In genomic region chr17:58507123-58507634, GRCh38 we compare ENCODE assay signal across 20 cellular contexts. TPM values are rescaled to one million over a fixed set of nuclear protein-coding genes. Genes with fewer than 3 reads are reported as not detected.
DNase-seq lines count a peak whose midpoint lies in the region; ATAC-seq, FAIRE-seq and TF ChIP-seq lines count a peak whose summit lies in the region.
"Had no signal": no experiment of that assay in that cellular context is flagged by ENCODE, and none has a peak within 500 bp of the region (broad histone marks: within the 10 kb centered on the region; RNA-seq: fewer than 3 reads in every experiment).

No MANE protein-coding gene starts in this region.

- intact Hi-C loops in testis (cut with DNase I; ENCODE audit: low total_unique reads): no loop called here

- H3K27ac Mint-ChIP-seq in astrocyte (ENCODE audit: unreplicated experiment): no peak overlapping the region
- H3K27ac Mint-ChIP-seq: type B pancreatic cell had no signal

- H3K36me3 ChIP-seq in cardiac muscle cell (peaks cover 40% of the 10 kb centered on the region), right atrium auricular region (peaks cover 86% of the 10 kb centered on the region), astrocyte (ENCODE audit: insufficient read depth, low read length) (peaks cover 38% of the 10 kb centered on the region), testis (ENCODE audit: low read depth, missing control alignments) (no peaks in the 10 kb centered on the region)

- no peaks in the 10 kb centered on the region for H3K79me2 ChIP-seq in astrocyte (ENCODE audit: insufficient read depth, low read length)

- TF ChIP-seq CTCF in cardiac muscle cell (IDR thresholded peaks at IDR 0.05; ENCODE audit: low read depth, low read length) (no peak), right atrium auricular region (IDR thresholded peaks at IDR 0.05) (no peak), astrocyte (IDR thresholded peaks at IDR 0.05; ENCODE audit: insufficient read depth, low read depth, low read length) (no peak), testis (IDR thresholded peaks at IDR 0.05) (no peak)

- peak; percentile 73 for ATAC-seq in left lobe of liver
- ATAC-seq in HG02885 (IDR thresholded peaks at IDR 0.05; ENCODE audit: poor library complexity, unreplicated experiment): no peak
- no peak for ATAC-seq in HG03354 (IDR thresholded peaks at IDR 0.05; ENCODE audit: poor library complexity, severe bottlenecking, unreplicated experiment)

- no peak overlapping the region for H3K4me3 ChIP-seq in cardiac muscle cell
- no peak overlapping the region for H3K4me3 ChIP-seq in right atrium auricular region
- no peak overlapping the region for H3K4me3 ChIP-seq in astrocyte (ENCODE audit: insufficient read depth, low read depth, low read length)
- no peak overlapping the region for H3K4me3 ChIP-seq in testis
- H3K4me3 ChIP-seq: coronary artery had no signal

- H3K27me3 Mint-ChIP-seq in astrocyte (ENCODE audit: low read depth, unreplicated experiment): no peaks in the 10 kb centered on the region
- H3K27me3 Mint-ChIP-seq: type B pancreatic cell had no signal

- H3K4me1 Mint-ChIP-seq in astrocyte (ENCODE audit: low read depth, unreplicated experiment): no peaks in the 10 kb centered on the region
- H3K4me1 Mint-ChIP-seq: H9 had no signal

- no peaks in the 10 kb centered on the region for H3K9me3 Mint-ChIP-seq in astrocyte (ENCODE audit: unreplicated experiment)
- H3K9me3 Mint-ChIP-seq: H9, immature natural killer cell, type B pancreatic cell had no signal

- TF ChIP-seq POLR2A in testis (IDR thresholded peaks at IDR 0.05): no peak

- H3K9me3 ChIP-seq in cardiac muscle cell (ENCODE audit: low read depth): no peaks in the 10 kb centered on the region
- no peaks in the 10 kb centered on the region for H3K9me3 ChIP-seq in right atrium auricular region
- no peaks in the 10 kb centered on the region for H3K9me3 ChIP-seq in astrocyte (ENCODE audit: insufficient read depth, low read depth, low read length)
- H3K9me3 ChIP-seq in testis: no peaks in the 10 kb centered on the region

- WGBS in testis, 2 donors: 83 to 86% methylated on average over 8 to 13 of the region's 13 CpGs

- peaks cover 30% of the 10 kb centered on the region for H3K36me3 Mint-ChIP-seq in astrocyte (ENCODE audit: low read depth, unreplicated experiment)

- no peak for FAIRE-seq in astrocyte (lab: Jason Lieb, UNC)
- FAIRE-seq: G401.6, GM12891 had no signal

- H3K27me3 ChIP-seq in cardiac muscle cell (no peaks in the 10 kb centered on the region), right atrium auricular region (no peaks in the 10 kb centered on the region), astrocyte (ENCODE audit: insufficient read depth, low read length) (no peaks in the 10 kb centered on the region), testis (no peaks in the 10 kb centered on the region)

- H3K9ac ChIP-seq in astrocyte (ENCODE audit: low read length): peak overlapping the region; percentile 22

- peaks cover 10% of the 10 kb centered on the region for H4K20me1 ChIP-seq in astrocyte (ENCODE audit: insufficient read depth, low read length)

- no peak overlapping the region for H3K4me2 ChIP-seq in astrocyte (ENCODE audit: low read length)

- H3K4me3 Mint-ChIP-seq in astrocyte (ENCODE audit: unreplicated experiment): no peak overlapping the region
- H3K4me3 Mint-ChIP-seq: H9, immature natural killer cell, type B pancreatic cell had no signal

- DNase-seq in cardiac muscle cell (ENCODE audit: low read depth in 1 of 2, low spot score in 1 of 2): peak in 1 of 2 donors; percentile 38
- DNase-seq in right atrium auricular region (ENCODE audit: low spot score): no peak
- no peak for DNase-seq in astrocyte (ENCODE audit: low read depth)
- peak; percentile 95 for DNase-seq in left lobe of liver (ENCODE audit: low spot score)
- DNase-seq in NCI-H146 treated with DMSO at 0.1 percent for 48 hours (lab: John Stamatoyannopoulos, UW; ENCODE audit: unreplicated experiment): no peak
- no peak for DNase-seq in testis
- DNase-seq: activated CD4-positive, alpha-beta T cell treated with anti-CD3 and anti-CD28 coated beads, Interleukin-2, amount 50 U/mL, for 4 hours; activated T-cell treated with anti-CD3 and anti-CD28 coated beads, Interleukin-2, amount 50 U/mL, for 48 hours; COR-L47; H9; immature natural killer cell; NCI-H2227 treated with DMSO at 0.1 percent for 48 hours had no signal

- no peak overlapping the region for H2AFZ ChIP-seq in astrocyte (ENCODE audit: low read depth, low read length)

- H3K4me1 ChIP-seq in cardiac muscle cell (ENCODE audit: low read depth) (peaks cover 16% of the 10 kb centered on the region), right atrium auricular region (peaks cover 0 to 4% of the 10 kb centered on the region in 2 donors), astrocyte (ENCODE audit: insufficient read depth, low read length) (peaks cover 7% of the 10 kb centered on the region), testis (peaks cover 18% of the 10 kb centered on the region)

- H3K27ac ChIP-seq in cardiac muscle cell: peak overlapping the region; percentile 66
- no peak overlapping the region for H3K27ac ChIP-seq in right atrium auricular region
- peak overlapping the region; percentile 58 for H3K27ac ChIP-seq in astrocyte (ENCODE audit: low read depth, low read length)
- H3K27ac ChIP-seq in testis: peak overlapping the region in 1 of 2 donors; percentile 20
- H3K27ac ChIP-seq: coronary artery, epithelial cell of prostate had no signal

RNA-seq across cellular contexts. Expression of gene MTMR4, which starts 7.3 kb away (rescaled TPM):
- total RNA-seq in cardiac muscle cell: 29.9 and 47.7 TPM in 2 replicates
- polyA plus RNA-seq in cardiac muscle cell: 26.0 and 30.4 TPM in 2 replicates
- 10 to 100 TPM; 13.9 TPM for total RNA-seq in right atrium auricular region
- total RNA-seq in astrocyte: 13.9 and 17.6 TPM in 2 replicates
- 101 TPM for total RNA-seq in left lobe of liver
- total RNA-seq in testis: 100 to 1,000 TPM; 146 to 183 TPM
- polyA plus RNA-seq in testis (ENCODE audit: insufficient read depth, low read depth, low replicate concordance): 59.3 TPM

RNA-seq across cellular contexts. Expression of gene HSF5, which starts 19.0 kb away (rescaled TPM):
- 0.03 and 0.07 TPM in 2 replicates for total RNA-seq in cardiac muscle cell
- polyA plus RNA-seq in cardiac muscle cell: not detected in 2 replicates
- total RNA-seq in right atrium auricular region: under 1 TPM in 1 of 2 donors, not detected in 1; 0.08 TPM
- total RNA-seq in astrocyte: not detected in 2 replicates
- total RNA-seq in left lobe of liver: 0.18 TPM
- total RNA-seq in testis: 10 to 100 TPM; 40.0 to 57.8 TPM
- 119 TPM for polyA plus RNA-seq in testis (ENCODE audit: insufficient read depth, low read depth, low replicate concordance)
- total RNA-seq: H9 had no signal
- polyA plus RNA-seq: AG04450 had no signal

Comparison
In these comparisons a context has a peak if more than half of its experiments do, and no peak if none do; other contexts are left out.
1. H3K27ac ChIP-seq: peak in cardiac muscle cell (single experiment) and astrocyte (single experiment); none in right atrium auricular region (0 of 2).
2. RNA of gene HSF5, which starts 19.0 kb away (total RNA-seq): 40.0 to 57.8 TPM in testis; 0.18 TPM in left lobe of liver (single experiment), 0.08 TPM in right atrium auricular region, 0.03 to 0.07 TPM in cardiac muscle cell and not detected in astrocyte; every median in the first group is over 10 times any median in the second.